14 cellular contexts compared by ENCODE assay signal in genomic region chr11:42410251-42410956, GRCh38.
DNase-seq lines count a peak whose midpoint lies in the region; ATAC-seq, FAIRE-seq and TF ChIP-seq lines count a peak whose summit lies in the region.
"Had no signal": no experiment of that assay in that cellular context is flagged by ENCODE, and none has a peak within 500 bp of the region (broad histone marks: within the 10 kb centered on the region; RNA-seq: fewer than 3 reads in every experiment).

No MANE protein-coding gene starts in this region.

- no peak for FAIRE-seq in bronchial epithelial cell (lab: Jason Lieb, UNC)
- FAIRE-seq: D721Med had no signal

- TF ChIP-seq CTCF in GM10248 (IDR thresholded peaks at IDR 0.05; ENCODE audit: control extremely low read depth, extremely low read depth, low read depth, missing control alignments) (no peak), NB4 (IDR thresholded peaks at IDR 0.05; ENCODE audit: low read depth, low read length) (no peak), bronchial epithelial cell (IDR thresholded peaks at IDR 0.05; ENCODE audit: insufficient read depth, low read length, severe bottlenecking) (no peak)

- no peak for TF ChIP-seq POLR2A in NB4 (IDR thresholded peaks at IDR 0.05; ENCODE audit: extremely low read depth, insufficient read length)

- H3K36me3 ChIP-seq in bronchial epithelial cell (ENCODE audit: control insufficient read depth, insufficient read depth, low read length) = no peaks in the 10 kb centered on the region
- H3K36me3 ChIP-seq: colonic mucosa, spleen had no signal

- no peaks in the 10 kb centered on the region for H3K27me3 ChIP-seq in bronchial epithelial cell (ENCODE audit: control insufficient read depth, insufficient read depth, low read length)
- H3K27me3 ChIP-seq: colonic mucosa, spleen had no signal

- ATAC-seq in HG02588 (IDR thresholded peaks at IDR 0.05; ENCODE audit: unreplicated experiment) (peak; percentile 81), HG02884 (IDR thresholded peaks at IDR 0.05; ENCODE audit: unreplicated experiment) (no peak)

- H3K4me3 ChIP-seq in NB4 (ENCODE audit: low read depth, low read length) (no peak overlapping the region), bronchial epithelial cell (ENCODE audit: low read depth, low read length) (no peak overlapping the region)
- H3K4me3 ChIP-seq: colonic mucosa, spleen had no signal

- DNase-seq in GM10248 (ENCODE audit: extremely low spot score) = peak; percentile 3
- peak; percentile 30 for DNase-seq in NB4 (ENCODE audit: low read depth)
- peak; percentile 3 for DNase-seq in bronchial epithelial cell (ENCODE audit: low read depth)
- no peak for DNase-seq in mucosa of gallbladder (ENCODE audit: low spot score)
- DNase-seq in NCI-H345 (lab: John Stamatoyannopoulos, UW) = no peak
- DNase-seq in activated CD4-positive, alpha-beta T cell treated with anti-CD3 and anti-CD28 coated beads, Interleukin-2, amount 50 U/mL, for 1 hour = no peak
- DNase-seq: activated effector memory CD4-positive, alpha-beta T cell treated with anti-CD3 and anti-CD28 coated beads, Interleukin-2, amount 50 U/mL, for 16 hours; colonic mucosa; glutamatergic neuron; posterior cingulate gyrus; spleen had no signal

- POLR2A ChIA-PET in GM10248 (lab: Yijun Ruan, JAX) = no interaction called here

- CTCF ChIA-PET in GM10248 (lab: Yijun Ruan, JAX) = interaction anchor here (0.8 to 1.3 kb wide), 2 partner anchors 8 to 133 kb away, joined by 3 read pairs; no protein-coding TSS in a partner anchor

Comparison
In these comparisons a context has a peak if more than half of its experiments do, and no peak if none do; other contexts are left out.
1. DNase-seq: peak in GM10248 (single experiment), NB4 (single experiment) and bronchial epithelial cell (single experiment); none in mucosa of gallbladder (single experiment), NCI-H345 (single experiment) and activated CD4-positive, alpha-beta T cell treated with anti-CD3 and anti-CD28 coated beads, Interleukin-2, amount 50 U/mL, for 1 hour (single experiment).